In genomic region chr22:50505776-50506610, GRCh38 we compare ENCODE assay signal across 7 cellular contexts. TPM values are rescaled to one million over a fixed set of nuclear protein-coding genes. Genes with fewer than 3 reads are reported as not detected.
DNase-seq lines count a peak whose midpoint lies in the region; ATAC-seq and TF ChIP-seq lines count a peak whose summit lies in the region.
"Had no signal": no experiment of that assay in that cellular context is flagged by ENCODE, and none has a peak within 500 bp of the region (broad histone marks: within the 10 kb centered on the region; RNA-seq: fewer than 3 reads in every experiment).

No MANE protein-coding gene starts in this region.

- peak overlapping the region; percentile 99 for H3K4me3 ChIP-seq in fibroblast of the aortic adventitia (ENCODE audit: low read depth, low read length)

- no peak overlapping the region for H3K27ac Mint-ChIP-seq in stimulated activated naive CD8-positive, alpha-beta T cell treated with anti-CD3 and anti-CD28 coated beads, Interleukin-15, Interleukin-2, amounts not matched to agents 100 ng/mL and 50 ng/mL, for 24 hours

- no peaks in the 10 kb centered on the region for H3K9me3 Mint-ChIP-seq in stimulated activated naive CD8-positive, alpha-beta T cell treated with anti-CD3 and anti-CD28 coated beads, Interleukin-15, Interleukin-2, amounts not matched to agents 100 ng/mL and 50 ng/mL, for 24 hours

- no peak for DNase-seq in stimulated activated naive CD8-positive, alpha-beta T cell treated with anti-CD3 and anti-CD28 coated beads, Interleukin-15, Interleukin-2, amounts not matched to agents 100 U/mL and 50 U/mL, for 24 hours
- no peak for DNase-seq in fibroblast of the aortic adventitia (ENCODE audit: low read depth)
- DNase-seq in NCI-H1436 treated with DMSO at 0.1 percent for 48 hours (lab: John Stamatoyannopoulos, UW) = no peak

- peak overlapping the region; percentile 91 for H3K4me3 Mint-ChIP-seq in stimulated activated naive CD8-positive, alpha-beta T cell treated with anti-CD3 and anti-CD28 coated beads, Interleukin-15, Interleukin-2, amounts not matched to agents 100 ng/mL and 50 ng/mL, for 24 hours

- H3K36me3 Mint-ChIP-seq in stimulated activated naive CD8-positive, alpha-beta T cell treated with anti-CD3 and anti-CD28 coated beads, Interleukin-15, Interleukin-2, amounts not matched to agents 100 ng/mL and 50 ng/mL, for 24 hours (ENCODE audit: low read depth) = no peaks in the 10 kb centered on the region

- peaks cover 18% of the 10 kb centered on the region for H3K4me1 Mint-ChIP-seq in stimulated activated naive CD8-positive, alpha-beta T cell treated with anti-CD3 and anti-CD28 coated beads, Interleukin-15, Interleukin-2, amounts not matched to agents 100 ng/mL and 50 ng/mL, for 24 hours (ENCODE audit: low read depth)

- ATAC-seq in stimulated activated naive CD8-positive, alpha-beta T cell treated with anti-CD3 and anti-CD28 coated beads, Interleukin-15, Interleukin-2, amounts not matched to agents 100 U/mL and 50 U/mL, for 24 hours = no peak
- ATAC-seq in GM19452 (IDR thresholded peaks at IDR 0.05; ENCODE audit: unreplicated experiment) = no peak
- no peak for ATAC-seq in HG03159 (IDR thresholded peaks at IDR 0.05; ENCODE audit: unreplicated experiment)

- no peak for TF ChIP-seq CTCF in fibroblast of the aortic adventitia (IDR thresholded peaks at IDR 0.05; ENCODE audit: insufficient read depth, low read length)

- no peaks in the 10 kb centered on the region for H3K27me3 Mint-ChIP-seq in stimulated activated naive CD8-positive, alpha-beta T cell treated with anti-CD3 and anti-CD28 coated beads, Interleukin-15, Interleukin-2, amounts not matched to agents 100 ng/mL and 50 ng/mL, for 24 hours

RNA-seq across cellular contexts. Expression of gene LMF2, which starts 1.5 kb away (rescaled TPM):
- 21.4 and 50.6 TPM in 2 replicates for total RNA-seq in fibroblast of the aortic adventitia (ENCODE audit: low replicate concordance)

RNA-seq across cellular contexts. Expression of gene NCAPH2, which starts 2.0 kb away (rescaled TPM):
- 30.9 and 49.1 TPM in 2 replicates for total RNA-seq in fibroblast of the aortic adventitia (ENCODE audit: low replicate concordance)

RNA-seq across cellular contexts. Expression of gene MIOX, which starts 19.3 kb away (rescaled TPM):
- not detected in 2 replicates for total RNA-seq in fibroblast of the aortic adventitia (ENCODE audit: low replicate concordance)
- total RNA-seq: glomerular endothelial cell had no signal

RNA-seq across cellular contexts. Expression of gene SCO2, which starts 19.4 kb away (rescaled TPM):
- total RNA-seq in fibroblast of the aortic adventitia (ENCODE audit: low replicate concordance) = 0.49 and 3.4 TPM in 2 replicates

RNA-seq across cellular contexts. Expression of gene TYMP, which starts 23.8 kb away (rescaled TPM):
- 22.7 and 23.7 TPM in 2 replicates for total RNA-seq in fibroblast of the aortic adventitia (ENCODE audit: low replicate concordance)
